ENCODE assay signal across 24 cellular contexts in the genomic region with DNA sequence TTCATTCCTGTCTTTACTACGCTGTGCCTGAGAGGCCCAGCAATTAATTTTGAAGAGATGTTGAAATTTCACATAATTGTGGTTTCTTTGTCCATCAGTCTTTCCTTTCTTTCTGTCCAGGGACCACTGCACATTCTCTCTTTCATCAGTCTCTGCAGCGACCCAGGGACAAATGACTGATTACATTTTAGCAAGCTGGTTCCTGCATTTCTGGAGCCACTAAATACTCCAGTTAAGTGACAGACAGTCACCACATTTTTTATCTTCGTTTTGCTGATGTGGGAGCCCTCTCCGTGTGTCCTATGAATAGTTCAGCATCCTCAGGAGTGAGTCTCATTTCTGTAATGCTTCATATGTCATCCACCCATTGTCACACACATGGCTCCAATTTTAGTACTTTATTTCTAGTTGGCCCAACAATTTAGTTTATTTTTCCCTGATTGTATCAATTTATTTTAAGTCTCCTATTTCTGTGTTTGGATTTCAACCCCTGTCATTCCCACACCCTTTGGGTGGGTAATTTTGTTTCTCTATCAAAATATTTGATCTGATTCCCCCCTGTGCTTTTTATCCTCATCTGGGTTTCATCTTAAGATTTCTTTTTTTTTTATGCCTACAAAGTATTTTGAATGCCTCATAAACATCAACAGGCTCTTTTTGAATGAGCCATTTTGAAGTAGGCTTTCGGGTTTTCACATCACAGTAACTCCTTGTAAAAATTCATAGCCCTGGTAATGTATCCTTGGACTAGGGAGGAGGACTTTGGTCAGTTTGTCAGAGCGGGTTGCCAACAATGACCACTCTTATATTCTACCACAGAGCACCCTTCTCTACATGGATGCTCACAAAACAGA.
A peak's percentile ranks its signal among the peaks of the same experiment; 100 is the strongest.
DNase-seq lines count a peak whose midpoint lies in the region; ATAC-seq and TF ChIP-seq lines count a peak whose summit lies in the region.
"Had no signal": no experiment of that assay in that cellular context is flagged by ENCODE, and none has a peak within 500 bp of the region (broad histone marks: within the 10 kb centered on the region; RNA-seq: fewer than 3 reads in every experiment).

No MANE protein-coding gene starts in this region.

- H3K56ac ChIP-seq in mesendoderm (ENCODE audit: low read length): no peak overlapping the region

- no peaks in the 10 kb centered on the region; the same call in 1 of the 2 replicates for H3K27me3 Mint-ChIP-seq in HFFc6 (ENCODE audit: insufficient read depth)
- H3K27me3 Mint-ChIP-seq: CD8-positive, alpha-beta memory T cell had no signal

- no peaks in the 10 kb centered on the region for H3K79me2 ChIP-seq in mesendoderm (ENCODE audit: control insufficient read depth, insufficient read depth, low read length)

- peaks cover 55% of the 10 kb centered on the region for H3K4me1 Mint-ChIP-seq in HFFc6 (ENCODE audit: low read depth)
- H3K4me1 Mint-ChIP-seq: CD8-positive, alpha-beta memory T cell had no signal

- H3K9me3 Mint-ChIP-seq in HFFc6: peaks cover 9% of the 10 kb centered on the region
- H3K9me3 Mint-ChIP-seq in activated naive CD4-positive, alpha-beta T cell treated with anti-CD3 and anti-CD28 coated beads, Interleukin-2, amount 50 U/mL, for 72 hours: peaks cover 12 to 23% of the 10 kb centered on the region in 2 donors

- H3K18ac ChIP-seq in mesendoderm (ENCODE audit: low read length): no peak overlapping the region

- H3K9me3 ChIP-seq in adipocyte (ENCODE audit: control insufficient read depth, low read length): no peaks in the 10 kb centered on the region
- H3K9me3 ChIP-seq in heart left ventricle: no peaks in the 10 kb centered on the region
- H3K9me3 ChIP-seq: left lung, right atrium auricular region, transverse colon had no signal

- H3K4me2 ChIP-seq in mesendoderm (ENCODE audit: low read length): no peak overlapping the region

- WGBS in mesendoderm (ENCODE audit: extremely low coverage, insufficient coverage, low lambda C conversion rate): no CpG with 5 or more reads among the region's 6 CpGs
- WGBS in heart left ventricle, 4 donors: 49 to 50% (median 49%) methylated on average over 6 of the region's 6 CpGs

- peaks cover 13% of the 10 kb centered on the region for H3K36me3 Mint-ChIP-seq in HFFc6 (ENCODE audit: low read depth)
- H3K36me3 Mint-ChIP-seq in activated naive CD4-positive, alpha-beta T cell treated with anti-CD3 and anti-CD28 coated beads, Interleukin-2, amount 50 U/mL, for 72 hours: no peaks in the 10 kb centered on the region
- H3K36me3 Mint-ChIP-seq: CD8-positive, alpha-beta memory T cell had no signal

- H4K8ac ChIP-seq in mesendoderm (ENCODE audit: low read depth, low read length): no peak overlapping the region

- H3K23ac ChIP-seq in mesendoderm (ENCODE audit: low read length): no peak overlapping the region

- no peaks in the 10 kb centered on the region for H3K36me3 ChIP-seq in adipocyte (ENCODE audit: control insufficient read depth, insufficient read depth, low read length, severe bottlenecking)
- H3K36me3 ChIP-seq in mesendoderm (ENCODE audit: control insufficient read depth, insufficient read depth, low read length): no peaks in the 10 kb centered on the region
- no peaks in the 10 kb centered on the region for H3K36me3 ChIP-seq in heart left ventricle
- H3K36me3 ChIP-seq: cardiac muscle cell, left lung, right atrium auricular region, transverse colon had no signal

- H4K5ac ChIP-seq in mesendoderm (ENCODE audit: low read length): no peak overlapping the region

- no peak for TF ChIP-seq CTCF in HFFc6 (IDR thresholded peaks at IDR 0.05)
- no peak for TF ChIP-seq CTCF in heart left ventricle (IDR thresholded peaks at IDR 0.05)

- H3K27me3 ChIP-seq in adipocyte (replicated peaks; ENCODE audit: control insufficient read depth, insufficient read depth, low read length) (no peaks in the 10 kb centered on the region), mesendoderm (ENCODE audit: insufficient read depth, low read length, poor library complexity) (no peaks in the 10 kb centered on the region), heart left ventricle (no peaks in the 10 kb centered on the region)
- H3K27me3 ChIP-seq: cardiac muscle cell, foreskin keratinocyte, left lung, right atrium auricular region, transverse colon had no signal

- no peak overlapping the region for H2BK5ac ChIP-seq in mesendoderm (ENCODE audit: low read length)

- peak overlapping the region; percentile 86 for H3K27ac Mint-ChIP-seq in HFFc6
- peak overlapping the region in 1 of 2 donors; percentile 39 for H3K27ac Mint-ChIP-seq in activated naive CD4-positive, alpha-beta T cell treated with anti-CD3 and anti-CD28 coated beads, Interleukin-2, amount 50 U/mL, for 72 hours
- H3K27ac Mint-ChIP-seq: activated T-helper 1 cell treated with anti-CD3 and anti-CD28 coated beads, Interleukin-12 subunit alpha, Interleukin-12 subunit beta, Interleukin-2, Interleukin-4 antibody, amounts not matched to agents 30 ng/mL and 10 ng/mL and 1 ng/mL, durations not matched to agents 14 hours and 24 hours and 36 hours; CD8-positive, alpha-beta memory T cell had no signal

- peak; percentile 76 for DNase-seq in AG08395 (ENCODE audit: low spot score)
- DNase-seq in HFFc6: peak; percentile 59
- DNase-seq in adipocyte (ENCODE audit: low read depth): peak; percentile 79
- peak; percentile 4 for DNase-seq in globus pallidus (ENCODE audit: low spot score)
- no peak for DNase-seq in activated naive CD4-positive, alpha-beta T cell treated with anti-CD3 and anti-CD28 coated beads, Interleukin-2, amount 50 U/mL, for 72 hours (ENCODE audit: low spot score in 2 of 2)
- no peak for DNase-seq in mesendoderm
- no peak for DNase-seq in DMS53 treated with DMSO at 0.1 percent for 48 hours (lab: John Stamatoyannopoulos, UW; ENCODE audit: unreplicated experiment)
- no peak for DNase-seq in heart left ventricle
- DNase-seq: activated CD4-positive, alpha-beta T cell treated with anti-CD3 and anti-CD28 coated beads for 1 hour; CD8-positive, alpha-beta memory T cell; effector CD4-positive, alpha-beta T cell; foreskin keratinocyte; H7; left lung; NCI-H2029 treated with DMSO at 0.1 percent for 48 hours; occipital lobe; Right ventricle myocardium superior; stimulated activated naive CD8-positive, alpha-beta T cell treated with anti-CD3 and anti-CD28 coated beads, Interleukin-15, Interleukin-2, amounts not matched to agents 100 U/mL and 50 U/mL, for 24 hours; T-helper 9 cell; transverse colon had no signal

- peaks cover 42% of the 10 kb centered on the region for H3K4me1 ChIP-seq in adipocyte (ENCODE audit: control insufficient read depth, insufficient read depth, low read length)
- no peaks in the 10 kb centered on the region for H3K4me1 ChIP-seq in mesendoderm (ENCODE audit: control insufficient read depth, low read depth, low read length)
- H3K4me1 ChIP-seq in heart left ventricle: no peaks in the 10 kb centered on the region
- H3K4me1 ChIP-seq: left lung, right atrium auricular region, transverse colon had no signal

- H3K9ac ChIP-seq in adipocyte (ENCODE audit: low read length) (no peak overlapping the region), mesendoderm (ENCODE audit: low read length) (no peak overlapping the region)

- H2BK15ac ChIP-seq in mesendoderm (replicated peaks; ENCODE audit: low read depth): no peak overlapping the region

- no peak overlapping the region for H2BK120ac ChIP-seq in mesendoderm (ENCODE audit: low read depth, low read length)

- H3K27ac ChIP-seq in mesendoderm (ENCODE audit: low read depth, low read length) (no peak overlapping the region), heart left ventricle (no peak overlapping the region)
- H3K27ac ChIP-seq: cardiac muscle cell, foreskin keratinocyte, HL-60, left lung, right atrium auricular region, transverse colon had no signal

- no peak overlapping the region for H2AK5ac ChIP-seq in mesendoderm (ENCODE audit: low read length)

- no peak overlapping the region for H3K4ac ChIP-seq in mesendoderm (ENCODE audit: low read depth, low read length)

- intact Hi-C loops in heart left ventricle (cut with DNase I): no loop called here

- H3K4me3 ChIP-seq in adipocyte (ENCODE audit: low read length) (peak overlapping the region; percentile 3), mesendoderm (ENCODE audit: low read length) (no peak overlapping the region), heart left ventricle (no peak overlapping the region)
- H3K4me3 ChIP-seq: cardiac muscle cell, left lung, right atrium auricular region, transverse colon had no signal

- no peaks in the 10 kb centered on the region for H3K79me1 ChIP-seq in mesendoderm (ENCODE audit: low read length)

- no peak for TF ChIP-seq POLR2A in heart left ventricle (IDR thresholded peaks at IDR 0.05)

- no peak for ATAC-seq in activated naive CD4-positive, alpha-beta T cell treated with anti-CD3 and anti-CD28 coated beads, Interleukin-2, amount 50 U/mL, for 72 hours
- ATAC-seq in heart left ventricle: no peak
- ATAC-seq: foreskin keratinocyte; left lung; stimulated activated naive CD8-positive, alpha-beta T cell treated with anti-CD3 and anti-CD28 coated beads, Interleukin-15, Interleukin-2, amounts not matched to agents 100 U/mL and 50 U/mL, for 24 hours had no signal

- H3K4me3 Mint-ChIP-seq in HFFc6: peak overlapping the region; percentile 63
- H3K4me3 Mint-ChIP-seq: activated T-helper 1 cell treated with anti-CD3 and anti-CD28 coated beads, Interleukin-12 subunit alpha, Interleukin-12 subunit beta, Interleukin-2, Interleukin-4 antibody, amounts not matched to agents 30 ng/mL and 10 ng/mL and 1 ng/mL, durations not matched to agents 14 hours and 24 hours and 36 hours; CD8-positive, alpha-beta memory T cell had no signal

Comparison
In these comparisons a context has a peak if more than half of its experiments do, and no peak if none do; other contexts are left out.
1. DNase-seq: peak in AG08395 (single experiment), HFFc6 (single experiment), adipocyte (single experiment) and globus pallidus (single experiment); none in activated naive CD4-positive, alpha-beta T cell treated with anti-CD3 and anti-CD28 coated beads, Interleukin-2, amount 50 U/mL, for 72 hours (0 of 2), mesendoderm (single experiment), DMS53 treated with DMSO at 0.1 percent for 48 hours (single experiment) and heart left ventricle (0 of 5).